11 cellular contexts compared by ENCODE assay signal in the genomic region with DNA sequence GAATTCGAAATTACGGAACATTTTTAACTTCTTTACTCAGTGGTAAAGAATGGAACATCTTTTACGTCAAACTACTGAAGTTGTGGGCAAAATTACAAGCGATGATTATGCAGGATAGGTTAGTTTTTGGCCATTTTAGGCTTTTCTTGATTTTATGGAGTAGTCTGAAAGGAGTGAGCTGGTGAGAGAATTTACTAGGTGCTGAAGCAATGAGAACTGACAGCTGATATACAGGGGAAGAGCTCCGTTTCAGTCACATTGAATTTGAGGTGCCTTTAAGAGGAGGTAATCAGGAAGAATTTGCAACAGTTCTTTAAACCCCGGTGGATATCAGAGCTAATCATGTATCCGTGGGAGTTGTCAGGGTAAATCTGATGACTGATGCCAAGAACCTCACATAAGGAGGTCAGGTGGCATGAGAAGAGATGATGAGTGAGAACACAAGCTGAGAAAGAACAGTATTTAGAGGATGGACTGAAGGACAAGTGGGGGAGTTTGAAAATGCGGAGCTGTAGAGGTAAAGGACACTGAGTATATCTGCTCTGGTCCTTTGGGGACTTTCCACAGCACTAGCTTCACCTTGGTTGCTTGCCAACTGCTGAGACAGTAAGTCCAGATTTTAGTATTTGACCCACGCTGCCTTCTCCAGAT.
DNase-seq lines count a peak whose midpoint lies in the region; ATAC-seq and TF ChIP-seq lines count a peak whose summit lies in the region.
"Had no signal": no experiment of that assay in that cellular context is flagged by ENCODE, and none has a peak within 500 bp of the region (broad histone marks: within the 10 kb centered on the region; RNA-seq: fewer than 3 reads in every experiment).

No MANE protein-coding gene starts in this region.

- no peaks in the 10 kb centered on the region for H3K36me3 Mint-ChIP-seq in CD14-positive monocyte
- H3K36me3 Mint-ChIP-seq in T-helper 2 cell treated with Interferon-gamma antibody and Interleukin-4, amounts not matched to agents 5 μg/mL and 100 μg/mL, for 36 hours (ENCODE audit: low read depth), result no peaks in the 10 kb centered on the region

- H3K36me3 ChIP-seq in hepatocyte (replicated peaks; ENCODE audit: insufficient read depth, low read depth), result no peaks in the 10 kb centered on the region

- no peak overlapping the region for H3K27ac ChIP-seq in hepatocyte

- H3K4me1 Mint-ChIP-seq in CD14-positive monocyte, result peaks cover 72% of the 10 kb centered on the region
- H3K4me1 Mint-ChIP-seq in T-helper 2 cell treated with Interferon-gamma antibody and Interleukin-4, amounts not matched to agents 5 μg/mL and 100 μg/mL, for 36 hours (ENCODE audit: low read depth), result peaks cover 43% of the 10 kb centered on the region

- ATAC-seq in GM18907 (IDR thresholded peaks at IDR 0.05; ENCODE audit: unreplicated experiment) (peak; percentile 87), HG02970 (IDR thresholded peaks at IDR 0.05; ENCODE audit: low FRiP score, unreplicated experiment) (peak; percentile 71)

- no peak overlapping the region for H2AFZ ChIP-seq in hepatocyte

- H3K27ac Mint-ChIP-seq in CD14-positive monocyte, result peak overlapping the region in 6 of 7 donors; percentile 22 to 95 (median 80)
- peak overlapping the region; percentile 71 for H3K27ac Mint-ChIP-seq in T-helper 2 cell treated with Interferon-gamma antibody and Interleukin-4, amounts not matched to agents 5 μg/mL and 100 μg/mL, for 36 hours

- H3K27me3 ChIP-seq in hepatocyte, result no peaks in the 10 kb centered on the region

- intact Hi-C loops in CD14-positive monocyte (cut with micrococcal nuclease), result loop anchor here (10.0 kb wide), 3 partner anchors 48 to 132 kb away; no protein-coding TSS in a partner anchor

- H3K4me3 Mint-ChIP-seq in CD14-positive monocyte, result no peak overlapping the region
- H3K4me3 Mint-ChIP-seq in T-helper 2 cell treated with Interferon-gamma antibody and Interleukin-4, amounts not matched to agents 5 μg/mL and 100 μg/mL, for 36 hours, result peak overlapping the region; percentile 35

- no peaks in the 10 kb centered on the region for H3K27me3 Mint-ChIP-seq in CD14-positive monocyte (ENCODE audit: low read depth in 3 of 3)
- peaks cover 5% of the 10 kb centered on the region for H3K27me3 Mint-ChIP-seq in T-helper 2 cell treated with Interferon-gamma antibody and Interleukin-4, amounts not matched to agents 5 μg/mL and 100 μg/mL, for 36 hours (ENCODE audit: low read depth)

- no peaks in the 10 kb centered on the region for H3K4me1 ChIP-seq in hepatocyte (ENCODE audit: insufficient read depth)

- no peak overlapping the region for H3K4me3 ChIP-seq in hepatocyte
- H3K4me3 ChIP-seq: skin epidermis had no signal

- no peaks in the 10 kb centered on the region for H4K20me1 ChIP-seq in hepatocyte (ENCODE audit: insufficient read depth, poor library complexity, severe bottlenecking)

- H3K9me2 ChIP-seq in hepatocyte (replicated peaks; ENCODE audit: insufficient read depth), result no peaks in the 10 kb centered on the region

- no peak overlapping the region for H3K4me2 ChIP-seq in hepatocyte

- DNase-seq in CD14-positive monocyte (ENCODE audit: low spot score), result no peak
- DNase-seq in T-helper 2 cell treated with Interferon-gamma antibody and Interleukin-4, amounts not matched to agents 5 μg/mL and 100 μg/mL, for 36 hours (ENCODE audit: low spot score), result peak; percentile 19
- no peak for DNase-seq in hepatocyte (ENCODE audit: low spot score)
- no peak for DNase-seq in NCI-H2029 treated with DMSO at 0.1 percent for 48 hours (lab: John Stamatoyannopoulos, UW)
- no peak for DNase-seq in NCI-H524 (lab: John Stamatoyannopoulos, UW)
- DNase-seq in ureter (ENCODE audit: low spot score), result no peak
- DNase-seq: glutamatergic neuron, NCI-H2081 treated with DMSO at 0.1 percent for 48 hours had no signal

- H3K9me3 Mint-ChIP-seq in CD14-positive monocyte, result no peaks in the 10 kb centered on the region
- peaks cover under 1% of the 10 kb centered on the region for H3K9me3 Mint-ChIP-seq in T-helper 2 cell treated with Interferon-gamma antibody and Interleukin-4, amounts not matched to agents 5 μg/mL and 100 μg/mL, for 36 hours

- 78% methylated on average over 9 of the region's 9 CpGs for WGBS in hepatocyte (ENCODE audit: low lambda C conversion rate, missing lambda C conversion rate)

- TF ChIP-seq CTCF in CD14-positive monocyte (IDR thresholded peaks at IDR 0.05) (no peak), hepatocyte (IDR thresholded peaks at IDR 0.05; ENCODE audit: poor library complexity) (no peak)

- H3K9me3 ChIP-seq in hepatocyte (ENCODE audit: low read depth), result no peaks in the 10 kb centered on the region

- H3K79me2 ChIP-seq in hepatocyte, result no peaks in the 10 kb centered on the region
